Comparison of ENCODE assay signal across 10 cellular contexts in genomic region chr17:57953219-57953618, GRCh38. TPM values are rescaled to one million over a fixed set of nuclear protein-coding genes. Genes with fewer than 3 reads are reported as not detected.
DNase-seq lines count a peak whose midpoint lies in the region; ATAC-seq, FAIRE-seq and TF ChIP-seq lines count a peak whose summit lies in the region.
"Had no signal": no experiment of that assay in that cellular context is flagged by ENCODE, and none has a peak within 500 bp of the region (broad histone marks: within the 10 kb centered on the region; RNA-seq: fewer than 3 reads in every experiment).

No MANE protein-coding gene starts in this region.

- CTCF ChIA-PET in A549 (lab: Yijun Ruan, JAX): interaction anchor here (0.6 to 26.8 kb wide), 16 partner anchors 14 to 159 kb away, joined by 3 to 386 read pairs (median 36); partner anchors contain the start of gene VEZF1
- CTCF ChIA-PET in PC-9 (lab: Charles Lee): interaction anchor here (0.6 to 1.3 kb wide), 3 partner anchors 18 to 32 kb away, joined by 3 to 4 read pairs (median 4); no protein-coding TSS in a partner anchor

- H3K4me3 ChIP-seq in A549 (peak overlapping the region; percentile 92; the same call in 1 of the 3 replicates), PC-9 (no peak overlapping the region), esophagus muscularis mucosa (peak overlapping the region in 3 of 4 donors; percentile 84 to 98 (median 93)), neutrophil (ENCODE audit: low read depth in 1 of 2, low read length in 1 of 2) (no peak overlapping the region)

- H3K36me3 ChIP-seq in PC-9 (ENCODE audit: low read depth) (no peaks in the 10 kb centered on the region), esophagus muscularis mucosa (no peaks in the 10 kb centered on the region), neutrophil (no peaks in the 10 kb centered on the region)

- H3K27ac ChIP-seq in A549 (peak overlapping the region; percentile 93 to 100), PC-9 (peak overlapping the region; percentile 30; the same call in 1 of the 2 replicates), esophagus muscularis mucosa (replicated peaks in 1 of 4) (peak overlapping the region; percentile 98 to 100 (median 100)), neutrophil (peak overlapping the region; percentile 33)

- H4K20me1 ChIP-seq in PC-9 (ENCODE audit: insufficient read depth): no peaks in the 10 kb centered on the region

- H3K4me2 ChIP-seq in A549: peak overlapping the region; percentile 96
- peak overlapping the region; percentile 85 for H3K4me2 ChIP-seq in PC-9

- DNase-seq in A549 (ENCODE audit: low read depth in 1 of 2, low spot score in 1 of 2) (no peak), PC-9 (no peak), esophagus muscularis mucosa (ENCODE audit: extremely low spot score) (no peak), islet precursor cell (no peak), NCI-H1105 treated with DMSO at 0.1 percent for 48 hours (lab: John Stamatoyannopoulos, UW) (no peak), HT-29 (ENCODE audit: low spot score) (no peak)
- DNase-seq: activated CD4-positive, alpha-beta T cell treated with anti-CD3 and anti-CD28 coated beads, Interleukin-2, amount 10 ng/mL, durations not matched to agents 24 days and 14 days; activated naive CD4-positive, alpha-beta T cell treated with anti-CD3 and anti-CD28 coated beads, Interleukin-2, amount 50 U/mL, for 16 hours had no signal

- no peak overlapping the region for H2AFZ ChIP-seq in PC-9

- TF ChIP-seq RAD21 in A549 (conservative IDR thresholded peaks at IDR 0.05 in 1 of 2, IDR thresholded peaks at IDR 0.05 in 1 of 2): no peak

- H3F3A ChIP-seq in PC-9 (ENCODE audit: insufficient read depth, low read depth): peaks cover 36% of the 10 kb centered on the region

- no peaks in the 10 kb centered on the region for H3K9me2 ChIP-seq in PC-9 (ENCODE audit: insufficient read depth)

- peaks cover 44% of the 10 kb centered on the region for H3K79me2 ChIP-seq in PC-9 (ENCODE audit: low read depth)

- intact Hi-C loops in PC-9 (cut with micrococcal nuclease; ENCODE audit: unreplicated experiment) (no loop called here), esophagus muscularis mucosa (cut with DNase I) (loop anchor here (5.0 kb wide), 2 partner anchors 34 to 61 kb away; partner anchors contain the start of gene VEZF1)

- no peak for ATAC-seq in A549
- no peak for ATAC-seq in HG02852 (IDR thresholded peaks at IDR 0.05; ENCODE audit: unreplicated experiment)

- POLR2A ChIA-PET in A549 (lab: Yijun Ruan, JAX): interaction anchor here (0.8 to 3.4 kb wide), 6 partner anchors 18 to 93 kb away, joined by 3 to 36 read pairs (median 8); partner anchors contain the start of gene VEZF1
- POLR2A ChIA-PET in PC-9 (lab: Charles Lee; ENCODE audit: unreplicated experiment): interaction anchor here (0.6 to 1.3 kb wide), 2 partner anchors 35 to 54 kb away, joined by 3 to 6 read pairs; partner anchors contain the start of genes SRSF1 and VEZF1

- TF ChIP-seq POLR2A in A549 (IDR thresholded peaks at IDR 0.05; ENCODE audit: low read length) (no peak), esophagus muscularis mucosa (IDR thresholded peaks at IDR 0.05; ENCODE audit: low read depth) (no peak)

- TF ChIP-seq EP300 in A549 (IDR thresholded peaks at IDR 0.05): no peak
- no peak for TF ChIP-seq EP300 in esophagus muscularis mucosa (IDR thresholded peaks at IDR 0.05)

- TF ChIP-seq CTCF in A549 (IDR thresholded peaks at IDR 0.05): no peak
- TF ChIP-seq CTCF in PC-9 (conservative IDR thresholded peaks at IDR 0.05): no peak
- TF ChIP-seq CTCF in esophagus muscularis mucosa (IDR thresholded peaks at IDR 0.05): no peak
- TF ChIP-seq CTCF in neutrophil (IDR thresholded peaks at IDR 0.05): no peak

- peaks cover 78% of the 10 kb centered on the region for H3K4me1 ChIP-seq in A549
- H3K4me1 ChIP-seq in PC-9 (replicated peaks; ENCODE audit: insufficient read depth): peaks cover 65% of the 10 kb centered on the region
- peaks cover 70 to 82% (median 75%) of the 10 kb centered on the region in 4 donors for H3K4me1 ChIP-seq in esophagus muscularis mucosa
- peaks cover 47 to 64% of the 10 kb centered on the region in 2 experiments for H3K4me1 ChIP-seq in neutrophil (ENCODE audit: control insufficient read depth in 1 of 2, insufficient read depth in 1 of 2, low read depth in 1 of 2, low read length in 1 of 2)

- 95% methylated on average over 1 of the region's 1 CpG for WGBS in A549 (ENCODE audit: missing lambda C conversion rate)
- WGBS in esophagus muscularis mucosa: 100% methylated on average over 1 of the region's 1 CpG

- no peaks in the 10 kb centered on the region for H3K27me3 ChIP-seq in PC-9 (ENCODE audit: insufficient read depth, low read depth)
- H3K27me3 ChIP-seq in esophagus muscularis mucosa: no peaks in the 10 kb centered on the region
- peaks cover 28% of the 10 kb centered on the region for H3K27me3 ChIP-seq in neutrophil

- no peaks in the 10 kb centered on the region for H3K9me3 ChIP-seq in A549
- H3K9me3 ChIP-seq in PC-9 (ENCODE audit: insufficient read depth, low read depth): no peaks in the 10 kb centered on the region
- H3K9me3 ChIP-seq in esophagus muscularis mucosa: no peaks in the 10 kb centered on the region
- no peaks in the 10 kb centered on the region for H3K9me3 ChIP-seq in neutrophil

- no peak for FAIRE-seq in A549 (lab: Jason Lieb, UNC)

- no TSS peak for BruUV-seq in PC-9 (replicated peaks; lab: Mats Ljungman, UMichigan)

TF ChIP-seq in A549, 52 proteins besides CTCF, POLR2A, EP300 and RAD21:
- TF ChIP-seq SMC3 (IDR thresholded peaks at IDR 0.05): no peak
- no peak for TF ChIP-seq BCL3 (IDR thresholded peaks at IDR 0.05)
- no peak for TF ChIP-seq SREBF2 (IDR thresholded peaks at IDR 0.05)
- TF ChIP-seq MAFK (IDR thresholded peaks at IDR 0.05; ENCODE audit: partially characterized antibody): no peak
- TF ChIP-seq ZC3H11A (IDR thresholded peaks at IDR 0.05): no peak
- no peak for TF ChIP-seq RNF2 (IDR thresholded peaks at IDR 0.05; ENCODE audit: borderline replicate concordance, low read depth)
- no peak for TF ChIP-seq KDM5A (IDR thresholded peaks at IDR 0.05)

RNA-seq across cellular contexts. Expression of gene CUEDC1, which starts 2.0 kb away (rescaled TPM):
- polyA plus RNA-seq in A549 (2011; rRNA removed) (44.3 and 54.8 TPM in 2 replicates), A549 (2017; fragmentation: RNase III; extraction: RNeasy Plus Mini Kit Qiagen cat#74134 plus additional on column Dnase treatment) (70.7 to 103 TPM (median 90.6 TPM) in 3 replicates)
- 47.9 and 48.0 TPM in 2 replicates for polyA plus RNA-seq in A549 (2012; cell fraction: cytosol; rRNA removed)
- 222 and 260 TPM in 2 replicates for polyA plus RNA-seq in A549 (2012; cell fraction: nucleus; rRNA removed)
- polyA minus RNA-seq in A549 (2011; rRNA and poly(A)+ RNA removed): 20.1 and 41.6 TPM in 2 replicates
- total RNA-seq in PC-9 (2021) (60.7 and 61.4 TPM in 2 replicates), esophagus muscularis mucosa (10 to 100 TPM; 30.3 to 72.2 (median 51.2) TPM)
- total RNA-seq in HT-29 (2014; rRNA removed; shearing (Covaris generic)): 37.6 and 45.5 TPM in 2 replicates

RNA-seq across cellular contexts. Expression of gene VEZF1, which starts 34.8 kb away (rescaled TPM):
- polyA plus RNA-seq in A549 (2011; rRNA removed) (57.7 and 63.8 TPM in 2 replicates), A549 (2017; fragmentation: RNase III; extraction: RNeasy Plus Mini Kit Qiagen cat#74134 plus additional on column Dnase treatment) (48.1 to 55.5 TPM (median 50.3 TPM) in 3 replicates)
- polyA plus RNA-seq in A549 (2012; cell fraction: cytosol; rRNA removed): 19.9 and 25.2 TPM in 2 replicates
- polyA plus RNA-seq in A549 (2012; cell fraction: nucleus; rRNA removed): 12.5 and 13.7 TPM in 2 replicates
- 83.1 and 90.7 TPM in 2 replicates for polyA minus RNA-seq in A549 (2011; rRNA and poly(A)+ RNA removed)
- total RNA-seq in PC-9 (2021) (29.9 and 50.9 TPM in 2 replicates), esophagus muscularis mucosa (100 to 1,000 TPM in 3 of 4 donors, 10 to 100 TPM in 1; 98.9 to 154 (median 121) TPM)
- 39.5 and 47.5 TPM in 2 replicates for total RNA-seq in HT-29 (2014; rRNA removed; shearing (Covaris generic))

RNA-seq across cellular contexts. Expression of gene SRSF1, which starts 53.8 kb away (rescaled TPM):
- polyA plus RNA-seq in A549 (2011; rRNA removed): 332 and 490 TPM in 2 replicates
- 272 and 316 TPM in 2 replicates for polyA plus RNA-seq in A549 (2012; cell fraction: cytosol; rRNA removed)
- 597 and 706 TPM in 2 replicates for polyA plus RNA-seq in A549 (2012; cell fraction: nucleus; rRNA removed)
- polyA plus RNA-seq in A549 (2017; fragmentation: RNase III; extraction: RNeasy Plus Mini Kit Qiagen cat#74134 plus additional on column Dnase treatment): 364 to 399 TPM (median 368 TPM) in 3 replicates
- 330 and 342 TPM in 2 replicates for polyA minus RNA-seq in A549 (2011; rRNA and poly(A)+ RNA removed)
- 210 and 278 TPM in 2 replicates for total RNA-seq in PC-9 (2021)
- 100 to 1,000 TPM; 136 to 185 (median 156) TPM for total RNA-seq in esophagus muscularis mucosa
- total RNA-seq in HT-29 (2014; rRNA removed; shearing (Covaris generic)): 404 and 436 TPM in 2 replicates

Comparison
In these comparisons a context has a peak if more than half of its experiments do, and no peak if none do; other contexts are left out.
1. H3K27ac ChIP-seq: peak in every context shown above with its lines; median percentile 100 in esophagus muscularis mucosa; 96 in A549; 33 in neutrophil; 30 in PC-9.
2. H3K4me3 ChIP-seq: peak in A549 (single experiment) and esophagus muscularis mucosa (3 of 4); none in PC-9 (single experiment) and neutrophil (0 of 2).